19 cellular contexts compared by ENCODE assay signal in the genomic region with DNA sequence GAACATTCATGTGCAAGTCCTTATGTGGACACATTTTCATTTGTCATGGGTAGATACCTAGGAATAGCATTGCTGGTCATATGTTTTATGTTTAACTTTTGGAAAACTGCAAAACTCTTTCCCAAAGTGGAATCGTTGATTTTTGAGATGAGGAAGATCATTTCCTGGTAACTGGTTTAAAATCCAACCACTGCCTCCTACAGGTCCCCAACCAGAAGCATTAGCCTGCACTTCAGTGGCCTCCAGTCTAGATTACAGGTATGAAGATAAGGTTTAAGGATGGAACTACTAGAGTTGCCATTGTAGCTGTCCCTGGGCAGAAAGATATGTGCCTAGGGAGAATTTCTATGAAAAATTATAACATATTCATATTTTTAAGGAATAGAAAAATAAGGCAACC. TPM values are rescaled to one million over a fixed set of nuclear protein-coding genes. Genes with fewer than 3 reads are reported as not detected.
DNase-seq lines count a peak whose midpoint lies in the region; TF ChIP-seq lines count a peak whose summit lies in the region.
"Had no signal": no experiment of that assay in that cellular context is flagged by ENCODE, and none has a peak within 500 bp of the region (broad histone marks: within the 10 kb centered on the region; RNA-seq: fewer than 3 reads in every experiment).

No MANE protein-coding gene starts in this region.

- peaks cover 4% of the 10 kb centered on the region for H3K36me3 Mint-ChIP-seq in activated CD4-positive, alpha-beta T cell treated with anti-CD3 and anti-CD28 coated beads, Interleukin-2, amount 10 ng/mL, durations not matched to agents 24 days and 14 days (ENCODE audit: low read depth)
- peaks cover 12% of the 10 kb centered on the region for H3K36me3 Mint-ChIP-seq in activated T-helper 1 cell treated with anti-CD3 and anti-CD28 coated beads, Interleukin-12 subunit alpha, Interleukin-12 subunit beta, Interleukin-2, Interleukin-4 antibody, amounts not matched to agents 30 ng/mL and 10 ng/mL and 1 ng/mL, durations not matched to agents 14 hours and 24 hours and 36 hours (ENCODE audit: low read depth)
- H3K36me3 Mint-ChIP-seq: CD14-positive monocyte; CD4-positive, alpha-beta memory T cell had no signal

- peaks cover 11% of the 10 kb centered on the region for H3K9me3 Mint-ChIP-seq in activated CD4-positive, alpha-beta T cell treated with anti-CD3 and anti-CD28 coated beads, Interleukin-2, amount 10 ng/mL, durations not matched to agents 24 days and 14 days
- peaks cover 19% of the 10 kb centered on the region for H3K9me3 Mint-ChIP-seq in activated T-helper 1 cell treated with anti-CD3 and anti-CD28 coated beads, Interleukin-12 subunit alpha, Interleukin-12 subunit beta, Interleukin-2, Interleukin-4 antibody, amounts not matched to agents 30 ng/mL and 10 ng/mL and 1 ng/mL, durations not matched to agents 14 hours and 24 hours and 36 hours
- H3K9me3 Mint-ChIP-seq: IgD-negative memory B cell had no signal

- H3K23ac ChIP-seq in mesendoderm (ENCODE audit: low read length), result no peak overlapping the region

- H3K27ac Mint-ChIP-seq in activated CD4-positive, alpha-beta T cell treated with anti-CD3 and anti-CD28 coated beads, Interleukin-2, amount 10 ng/mL, durations not matched to agents 24 days and 14 days, result no peak overlapping the region
- peak overlapping the region; percentile 29 for H3K27ac Mint-ChIP-seq in activated T-helper 1 cell treated with anti-CD3 and anti-CD28 coated beads, Interleukin-12 subunit alpha, Interleukin-12 subunit beta, Interleukin-2, Interleukin-4 antibody, amounts not matched to agents 30 ng/mL and 10 ng/mL and 1 ng/mL, durations not matched to agents 14 hours and 24 hours and 36 hours
- H3K27ac Mint-ChIP-seq: CD14-positive monocyte, IgD-negative memory B cell had no signal

- H3K18ac ChIP-seq in mesendoderm (ENCODE audit: low read length), result no peak overlapping the region

- no peak overlapping the region for H2BK120ac ChIP-seq in mesendoderm (ENCODE audit: low read depth, low read length)

- no peaks in the 10 kb centered on the region for H3K79me1 ChIP-seq in mesendoderm (ENCODE audit: low read length)

- no peaks in the 10 kb centered on the region for H3K27me3 Mint-ChIP-seq in activated CD4-positive, alpha-beta T cell treated with anti-CD3 and anti-CD28 coated beads, Interleukin-2, amount 10 ng/mL, durations not matched to agents 24 days and 14 days
- H3K27me3 Mint-ChIP-seq in activated T-helper 1 cell treated with anti-CD3 and anti-CD28 coated beads, Interleukin-12 subunit alpha, Interleukin-12 subunit beta, Interleukin-2, Interleukin-4 antibody, amounts not matched to agents 30 ng/mL and 10 ng/mL and 1 ng/mL, durations not matched to agents 14 hours and 24 hours and 36 hours (ENCODE audit: insufficient read depth), result no peaks in the 10 kb centered on the region
- H3K27me3 Mint-ChIP-seq: CD4-positive, alpha-beta memory T cell; IgD-negative memory B cell had no signal

- no peak overlapping the region for H3K4me3 Mint-ChIP-seq in activated CD4-positive, alpha-beta T cell treated with anti-CD3 and anti-CD28 coated beads, Interleukin-2, amount 10 ng/mL, durations not matched to agents 24 days and 14 days
- H3K4me3 Mint-ChIP-seq in activated T-helper 1 cell treated with anti-CD3 and anti-CD28 coated beads, Interleukin-12 subunit alpha, Interleukin-12 subunit beta, Interleukin-2, Interleukin-4 antibody, amounts not matched to agents 30 ng/mL and 10 ng/mL and 1 ng/mL, durations not matched to agents 14 hours and 24 hours and 36 hours, result no peak overlapping the region
- H3K4me3 Mint-ChIP-seq: CD14-positive monocyte; CD4-positive, alpha-beta memory T cell; IgD-negative memory B cell had no signal

- peak; percentile 40 for DNase-seq in activated CD4-positive, alpha-beta T cell treated with anti-CD3 and anti-CD28 coated beads, Interleukin-2, amount 10 ng/mL, durations not matched to agents 24 days and 14 days
- DNase-seq in activated CD4-positive, alpha-beta T cell treated with anti-CD3 and anti-CD28 coated beads for 1 hour, result no peak
- DNase-seq in activated T-helper 1 cell treated with anti-CD3 and anti-CD28 coated beads, Interleukin-12 subunit alpha, Interleukin-12 subunit beta, Interleukin-2, Interleukin-4 antibody, amounts not matched to agents 30 ng/mL and 10 ng/mL and 1 ng/mL, durations not matched to agents 14 hours and 24 hours and 36 hours (ENCODE audit: low spot score), result no peak
- DNase-seq in mesendoderm (peak; percentile 30), dorsolateral prefrontal cortex (no peak), NCI-H69 (lab: John Stamatoyannopoulos, UW) (no peak), NCI-H446 (lab: John Stamatoyannopoulos, UW) (no peak)
- DNase-seq: AML-193; CD4-positive, alpha-beta memory T cell; DMS153; DMS79; GDM1; GOT3; H7 had no signal

- no peak overlapping the region for H2BK15ac ChIP-seq in mesendoderm (replicated peaks; ENCODE audit: low read depth)

- H3K27me3 ChIP-seq in Loucy (ENCODE audit: insufficient read depth, low read length, poor library complexity, severe bottlenecking), result no peaks in the 10 kb centered on the region
- H3K27me3 ChIP-seq in mesendoderm (ENCODE audit: insufficient read depth, low read length, poor library complexity), result no peaks in the 10 kb centered on the region
- H3K27me3 ChIP-seq in dorsolateral prefrontal cortex, result no peaks in the 10 kb centered on the region

- H3K4me2 ChIP-seq in Loucy (ENCODE audit: low read depth, low read length, poor library complexity, severe bottlenecking) (no peak overlapping the region), mesendoderm (ENCODE audit: low read length) (no peak overlapping the region)
- H3K4me2 ChIP-seq: A549 had no signal

- no peak overlapping the region for H3K56ac ChIP-seq in mesendoderm (ENCODE audit: low read length)

- no peaks in the 10 kb centered on the region for H3K9me2 ChIP-seq in Loucy (replicated peaks; ENCODE audit: low read depth, low read length)

- H3K4me1 ChIP-seq in Loucy (ENCODE audit: insufficient read depth, low read length, poor library complexity, severe bottlenecking), result no peaks in the 10 kb centered on the region
- no peaks in the 10 kb centered on the region for H3K4me1 ChIP-seq in mesendoderm (ENCODE audit: control insufficient read depth, low read depth, low read length)
- H3K4me1 ChIP-seq: A549 had no signal

- no peaks in the 10 kb centered on the region for H3K36me3 ChIP-seq in Loucy (ENCODE audit: insufficient read depth, low read length)
- H3K36me3 ChIP-seq in mesendoderm (ENCODE audit: control insufficient read depth, insufficient read depth, low read length), result no peaks in the 10 kb centered on the region

- H2AFZ ChIP-seq in Loucy (ENCODE audit: low read length), result no peak overlapping the region

- TF ChIP-seq CTCF in Loucy (conservative IDR thresholded peaks at IDR 0.05; ENCODE audit: low read length) (peak; percentile 31), dorsolateral prefrontal cortex (IDR thresholded peaks at IDR 0.05 in 54 of 56, conservative IDR thresholded peaks at IDR 0.05 in 2 of 56; ENCODE audit: low read depth in 1 of 56, partially characterized antibody in 56 of 56) (no peak)

- H3K4me3 ChIP-seq in Loucy (ENCODE audit: low read length, poor library complexity, severe bottlenecking) (no peak overlapping the region), mesendoderm (ENCODE audit: low read length) (no peak overlapping the region), dorsolateral prefrontal cortex (no peak overlapping the region)
- H3K4me3 ChIP-seq: A549 had no signal

- peaks cover 35% of the 10 kb centered on the region for H3K4me1 Mint-ChIP-seq in activated CD4-positive, alpha-beta T cell treated with anti-CD3 and anti-CD28 coated beads, Interleukin-2, amount 10 ng/mL, durations not matched to agents 24 days and 14 days
- H3K4me1 Mint-ChIP-seq in activated T-helper 1 cell treated with anti-CD3 and anti-CD28 coated beads, Interleukin-12 subunit alpha, Interleukin-12 subunit beta, Interleukin-2, Interleukin-4 antibody, amounts not matched to agents 30 ng/mL and 10 ng/mL and 1 ng/mL, durations not matched to agents 14 hours and 24 hours and 36 hours (ENCODE audit: low read depth), result peaks cover 75% of the 10 kb centered on the region
- H3K4me1 Mint-ChIP-seq: CD14-positive monocyte had no signal

- no peak overlapping the region for H3K27ac ChIP-seq in mesendoderm (ENCODE audit: low read depth, low read length)
- H3K27ac ChIP-seq in dorsolateral prefrontal cortex, result no peak overlapping the region
- H3K27ac ChIP-seq: 22Rv1, A549 had no signal

- no peak overlapping the region for H3K4ac ChIP-seq in mesendoderm (ENCODE audit: low read depth, low read length)

- H3K9ac ChIP-seq in Loucy (ENCODE audit: low read depth, low read length, poor library complexity, severe bottlenecking), result no peak overlapping the region
- no peak overlapping the region for H3K9ac ChIP-seq in mesendoderm (ENCODE audit: low read length)

- H2AK5ac ChIP-seq in mesendoderm (ENCODE audit: low read length), result no peak overlapping the region

- H4K5ac ChIP-seq in mesendoderm (ENCODE audit: low read length), result no peak overlapping the region

- no peak overlapping the region for H2BK5ac ChIP-seq in mesendoderm (ENCODE audit: low read length)

- no CpG with 5 or more reads among the region's 1 CpG for WGBS in mesendoderm (ENCODE audit: extremely low coverage, insufficient coverage, low lambda C conversion rate)

- no peaks in the 10 kb centered on the region for H3F3A ChIP-seq in Loucy (ENCODE audit: low read depth)

- intact Hi-C loops in activated CD4-positive, alpha-beta T cell treated with anti-CD3 and anti-CD28 coated beads, Interleukin-2, amount 10 ng/mL, durations not matched to agents 24 days and 14 days (cut with micrococcal nuclease), result no loop called here
- intact Hi-C loops in activated T-helper 1 cell treated with anti-CD3 and anti-CD28 coated beads, Interleukin-12 subunit alpha, Interleukin-12 subunit beta, Interleukin-2, Interleukin-4 antibody, amounts not matched to agents 30 ng/mL and 10 ng/mL and 1 ng/mL, durations not matched to agents 14 hours and 24 hours and 36 hours (cut with micrococcal nuclease), result no loop called here
- intact Hi-C loops in dorsolateral prefrontal cortex (cut with DNase I), result no loop called here

- no peaks in the 10 kb centered on the region for H3K79me2 ChIP-seq in Loucy (ENCODE audit: insufficient read depth, low read length)
- H3K79me2 ChIP-seq in mesendoderm (ENCODE audit: control insufficient read depth, insufficient read depth, low read length), result no peaks in the 10 kb centered on the region

- no peak overlapping the region for H4K8ac ChIP-seq in mesendoderm (ENCODE audit: low read depth, low read length)

- H3K9me3 ChIP-seq in Loucy (ENCODE audit: insufficient read depth, low read depth, low read length), result no peaks in the 10 kb centered on the region
- H3K9me3 ChIP-seq: A549 had no signal

- H4K20me1 ChIP-seq in Loucy (ENCODE audit: insufficient read depth, low read length, poor library complexity, severe bottlenecking), result no peaks in the 10 kb centered on the region

RNA-seq across cellular contexts. Expression of gene BHLHE40, which starts 48.7 kb away (rescaled TPM):
- 368 and 375 TPM in 2 replicates for total RNA-seq in activated CD4-positive, alpha-beta T cell treated with anti-CD3 and anti-CD28 coated beads, Interleukin-2, amount 10 ng/mL, durations not matched to agents 24 days and 14 days
- total RNA-seq in activated T-helper 1 cell treated with anti-CD3 and anti-CD28 coated beads, Interleukin-12 subunit alpha, Interleukin-12 subunit beta, Interleukin-2, Interleukin-4 antibody, amounts not matched to agents 30 ng/mL and 10 ng/mL and 1 ng/mL, durations not matched to agents 14 hours and 24 hours and 36 hours, result 449 and 458 TPM in 2 replicates
- polyA plus RNA-seq in mesendoderm (2013, experiment 1 of 2), result 22.9 TPM
- polyA plus RNA-seq in mesendoderm (2013, experiment 2 of 2), result 23.5 TPM
- 100 to 1,000 TPM in 42 of 120 experiments, 10 to 100 TPM in 78; 45.4 to 207 (median 91.5) TPM for total RNA-seq in dorsolateral prefrontal cortex

Comparison
In these comparisons a context has a peak if more than half of its experiments do, and no peak if none do; other contexts are left out.
1. DNase-seq: peak in activated CD4-positive, alpha-beta T cell treated with anti-CD3 and anti-CD28 coated beads, Interleukin-2, amount 10 ng/mL, durations not matched to agents 24 days and 14 days (single experiment) and mesendoderm (single experiment); none in activated CD4-positive, alpha-beta T cell treated with anti-CD3 and anti-CD28 coated beads for 1 hour (single experiment), activated T-helper 1 cell treated with anti-CD3 and anti-CD28 coated beads, Interleukin-12 subunit alpha, Interleukin-12 subunit beta, Interleukin-2, Interleukin-4 antibody, amounts not matched to agents 30 ng/mL and 10 ng/mL and 1 ng/mL, durations not matched to agents 14 hours and 24 hours and 36 hours (single experiment), dorsolateral prefrontal cortex (0 of 10), NCI-H69 (single experiment) and NCI-H446 (0 of 2).